Comparison of ENCODE assay signal across 3 cellular contexts in genomic region chr10:114357591-114357990, GRCh38.
TF ChIP-seq lines count a peak whose summit lies in the region.

No MANE protein-coding gene starts in this region.

TF ChIP-seq in IMR-90, 13 proteins besides CTCF, POLR2A, EP300 and RAD21:
- TF ChIP-seq MAZ (IDR thresholded peaks at IDR 0.05; ENCODE audit: borderline replicate concordance, low read depth, low read length) (no peak), CEBPB (IDR thresholded peaks at IDR 0.05; ENCODE audit: low read depth, low read length) (no peak), RCOR1 (IDR thresholded peaks at IDR 0.05; ENCODE audit: insufficient replicate concordance, low read length) (no peak), SMC3 (IDR thresholded peaks at IDR 0.05; ENCODE audit: low read depth, low read length) (no peak), MXI1 (IDR thresholded peaks at IDR 0.05; ENCODE audit: borderline replicate concordance, low read depth, low read length) (no peak), FOS (IDR thresholded peaks at IDR 0.05; ENCODE audit: low read depth, low read length) (no peak), ELK1 (IDR thresholded peaks at IDR 0.05; ENCODE audit: borderline replicate concordance, low read depth, low read length) (no peak), BHLHE40 (IDR thresholded peaks at IDR 0.05; ENCODE audit: low read depth, low read length) (no peak), MAFK (IDR thresholded peaks at IDR 0.05; ENCODE audit: low read depth, low read length) (no peak), USF2 (IDR thresholded peaks at IDR 0.05; ENCODE audit: low read depth, low read length) (no peak), NFE2L2 (IDR thresholded peaks at IDR 0.05; ENCODE audit: low read depth, low read length) (no peak), RFX5 (IDR thresholded peaks at IDR 0.05; ENCODE audit: low read depth, low read length) (no peak), CHD1 (IDR thresholded peaks at IDR 0.05; ENCODE audit: low read depth, low read length) (no peak)

TF ChIP-seq in endothelial cell of umbilical vein, 7 proteins besides CTCF, POLR2A, EP300 and RAD21:
- TF ChIP-seq MYC (IDR thresholded peaks at IDR 0.05; ENCODE audit: low read depth, low read length) (no peak), EZH2 (IDR thresholded peaks at IDR 0.05; ENCODE audit: borderline replicate concordance, low read depth, low read length, severe bottlenecking) (no peak), FOS (IDR thresholded peaks at IDR 0.05; ENCODE audit: borderline replicate concordance, insufficient read depth, low read length) (no peak), JUN (IDR thresholded peaks at IDR 0.05; ENCODE audit: borderline replicate concordance, insufficient read depth, insufficient read length, low read depth) (no peak), POLR2AphosphoS5 (IDR thresholded peaks at IDR 0.05; ENCODE audit: insufficient read depth, low read depth, low read length) (no peak), GATA2 (IDR thresholded peaks at IDR 0.05; ENCODE audit: insufficient read depth, insufficient read length, low read depth, low read length) (no peak), MAX (IDR thresholded peaks at IDR 0.05; ENCODE audit: insufficient read depth, insufficient read length) (no peak)

TF ChIP-seq in SK-N-SH, 30 proteins besides CTCF, POLR2A, EP300 and RAD21:
- no peak for TF ChIP-seq MEF2A (IDR thresholded peaks at IDR 0.05; ENCODE audit: borderline replicate concordance, low read depth)
- no peak for TF ChIP-seq TAF1 (IDR thresholded peaks at IDR 0.05; ENCODE audit: borderline replicate concordance, low read depth, low read length)
- TF ChIP-seq IRF3 (IDR thresholded peaks at IDR 0.05; ENCODE audit: low read depth, low read length): no peak
- TF ChIP-seq FOXJ3 (CRISPR knock-in tag; IDR thresholded peaks at IDR 0.05): no peak
- TF ChIP-seq MAX (IDR thresholded peaks at IDR 0.05; ENCODE audit: low read depth): no peak
- TF ChIP-seq USF1 (IDR thresholded peaks at IDR 0.05; ENCODE audit: borderline replicate concordance, low read depth): no peak
- no peak for TF ChIP-seq NRF1 (IDR thresholded peaks at IDR 0.05; ENCODE audit: low read depth, low read length)
- TF ChIP-seq USF2 (IDR thresholded peaks at IDR 0.05; ENCODE audit: borderline replicate concordance, low read depth, low read length): no peak
- no peak for TF ChIP-seq TEAD4 (IDR thresholded peaks at IDR 0.05; ENCODE audit: borderline replicate concordance, insufficient read depth)
- TF ChIP-seq GATA2 (CRISPR knock-in tag; IDR thresholded peaks at IDR 0.05): no peak
- TF ChIP-seq GABPA (IDR thresholded peaks at IDR 0.05; ENCODE audit: low read depth): no peak
